ENCODE assay signal across 18 cellular contexts in the genomic region with DNA sequence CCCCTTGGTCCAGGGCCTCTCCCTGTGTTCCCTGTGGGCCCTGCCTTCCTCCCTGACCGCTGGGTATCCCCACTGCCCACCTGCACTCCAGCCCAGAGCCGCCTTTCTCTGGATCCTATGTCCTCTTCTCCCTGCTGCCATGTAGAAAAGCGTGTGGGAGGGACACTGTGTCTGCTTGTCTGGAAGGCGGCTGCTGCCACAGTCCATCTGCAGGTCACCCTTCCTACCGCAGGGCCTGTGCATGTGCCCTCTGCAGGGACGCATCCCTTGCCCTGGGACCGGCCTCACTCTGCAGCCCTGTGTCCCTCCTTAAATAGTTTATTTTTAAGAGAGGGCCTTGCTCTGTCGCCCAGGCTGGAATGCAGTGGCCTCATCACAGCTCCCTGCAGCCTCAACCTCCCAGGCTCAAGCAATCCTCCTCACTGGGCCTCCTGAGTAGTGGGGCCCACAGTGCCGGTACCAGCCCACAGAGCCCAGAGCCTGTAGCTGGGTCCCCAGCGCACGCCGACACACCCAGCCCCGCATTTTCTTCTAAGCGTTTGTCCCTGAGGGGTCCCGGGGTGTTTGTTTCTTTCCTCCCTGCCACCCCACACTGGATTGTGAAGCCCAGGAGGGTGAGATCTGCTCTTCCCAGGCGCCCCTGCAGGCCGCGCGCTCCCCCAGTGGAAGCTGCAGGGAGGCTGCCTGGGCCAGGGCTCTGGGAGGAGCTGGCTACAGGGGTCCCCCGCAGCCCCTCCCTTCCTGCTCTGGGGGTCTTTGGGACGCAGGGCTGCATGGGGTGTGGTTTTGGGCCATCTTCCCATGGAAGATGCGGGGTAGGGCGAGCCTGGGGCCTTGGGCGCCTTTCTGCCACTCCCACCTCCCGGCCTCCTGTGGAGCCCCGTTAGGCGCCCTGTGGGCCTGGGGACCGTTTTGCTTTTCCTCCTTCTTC. TPM values are rescaled to one million over a fixed set of nuclear protein-coding genes. Genes with fewer than 3 reads are reported as not detected.
DNase-seq lines count a peak whose midpoint lies in the region; ATAC-seq, FAIRE-seq and TF ChIP-seq lines count a peak whose summit lies in the region.
"Had no signal": no experiment of that assay in that cellular context is flagged by ENCODE, and none has a peak within 500 bp of the region (broad histone marks: within the 10 kb centered on the region; RNA-seq: fewer than 3 reads in every experiment).

No MANE protein-coding gene starts in this region.

- 74% methylated on average over 20 of the region's 28 CpGs; no CpG with 5 or more reads in 1 of the 2 experiments for WGBS in H1 (ENCODE audit: extremely low coverage in 1 of 2, insufficient coverage in 1 of 2, insufficient read length in 1 of 2, insufficient replicate concordance in 2 of 2, low coverage in 1 of 2, low lambda C conversion rate in 2 of 2, missing lambda C conversion rate in 1 of 2), 2 experiments

- H2AFZ ChIP-seq in H1 (ENCODE audit: low read length), result no peak overlapping the region
- H2AFZ ChIP-seq: parathyroid adenoma had no signal

- no peak for TF ChIP-seq POLR2A in H1 (IDR thresholded peaks at IDR 0.05; ENCODE audit: control extremely low read depth in 1 of 2, low read depth in 2 of 2, low read length in 2 of 2)
- TF ChIP-seq POLR2A in gastrocnemius medialis (IDR thresholded peaks at IDR 0.05), result no peak

- H3K27ac ChIP-seq in H1 (ENCODE audit: low read depth, low read length) (no peak overlapping the region), gastrocnemius medialis (peak overlapping the region in 3 of 4 donors; percentile 47 to 64 (median 51))
- H3K27ac ChIP-seq: left lung, parathyroid adenoma, Peyer's patch, upper lobe of left lung had no signal

- H3K27ac Mint-ChIP-seq in activated CD4-positive, alpha-beta T cell treated with anti-CD3 and anti-CD28 coated beads, Interleukin-2, amount 10 ng/mL, durations not matched to agents 24 days and 14 days, result no peak overlapping the region
- H3K27ac Mint-ChIP-seq: activated T-helper 2 cell treated with anti-CD3 and anti-CD28 coated beads, Interferon-gamma antibody, Interleukin-2, Interleukin-4, amounts not matched to agents 10 μg/mL and 5 μg/mL and 100 μg/mL, durations not matched to agents 14 hours and 24 hours and 36 hours had no signal

- H3K9ac ChIP-seq in H1 (replicated peaks in 1 of 4; ENCODE audit: extremely low read depth in 1 of 4, low read depth in 3 of 4, low read length in 3 of 4), result no peak overlapping the region
- H3K9ac ChIP-seq: parathyroid adenoma had no signal

- no peaks in the 10 kb centered on the region for H3K36me3 Mint-ChIP-seq in activated CD4-positive, alpha-beta T cell treated with anti-CD3 and anti-CD28 coated beads, Interleukin-2, amount 10 ng/mL, durations not matched to agents 24 days and 14 days (ENCODE audit: low read depth)

- FAIRE-seq in H1 (lab: Jason Lieb, UNC), result no peak

- TF ChIP-seq RAD21 in H1 (IDR thresholded peaks at IDR 0.05 in 1 of 2, conservative IDR thresholded peaks at IDR 0.05 in 1 of 2; ENCODE audit: low read depth in 2 of 2, low read length in 2 of 2), result no peak

- no peak overlapping the region for H2BK120ac ChIP-seq in H1 (replicated peaks; ENCODE audit: low read depth, low read length)

- H2AK5ac ChIP-seq in H1 (ENCODE audit: low read depth, low read length), result no peak overlapping the region

- TF ChIP-seq CTCF in H1 (IDR thresholded peaks at IDR 0.05; ENCODE audit: control extremely low read depth in 1 of 3, insufficient read depth in 1 of 3, low read depth in 1 of 3, low read length in 3 of 3), result no peak
- TF ChIP-seq CTCF in gastrocnemius medialis (IDR thresholded peaks at IDR 0.05 in 4 of 5, conservative IDR thresholded peaks at IDR 0.05 in 1 of 5), result no peak

- H2BK12ac ChIP-seq in H1 (ENCODE audit: low read depth, low read length), result no peak overlapping the region

- no peak overlapping the region for H2BK5ac ChIP-seq in H1 (ENCODE audit: low read depth, low read length)

- TF ChIP-seq EP300 in H1 (IDR thresholded peaks at IDR 0.05; ENCODE audit: borderline replicate concordance in 1 of 2, low read depth in 2 of 2, low read length in 2 of 2), result no peak

- H3K27me3 ChIP-seq in H7 (ENCODE audit: control insufficient read depth, insufficient read depth, low read length) (peaks cover 17% of the 10 kb centered on the region), H1 (replicated peaks in 1 of 4; ENCODE audit: control insufficient read depth in 3 of 4, extremely low read depth in 1 of 4, insufficient read depth in 3 of 4, low read length in 3 of 4) (peaks cover 7 to 26% (median 24%) of the 10 kb centered on the region in 4 experiments), gastrocnemius medialis (peaks cover 13 to 36% (median 25%) of the 10 kb centered on the region in 3 donors)
- H3K27me3 ChIP-seq: Peyer's patch had no signal

- H3K4ac ChIP-seq in H1 (replicated peaks; ENCODE audit: insufficient read length, low read depth, low read length), result no peak overlapping the region

- H3K79me1 ChIP-seq in H1 (ENCODE audit: low read depth, low read length), result no peaks in the 10 kb centered on the region

- no peaks in the 10 kb centered on the region for H3K79me2 ChIP-seq in H1 (ENCODE audit: control insufficient read depth in 1 of 2, insufficient read depth in 2 of 2, low read length in 2 of 2)
- H3K79me2 ChIP-seq: parathyroid adenoma had no signal

- no peak overlapping the region for H4K5ac ChIP-seq in H1 (ENCODE audit: insufficient read length, low read depth, low read length)

- intact Hi-C loops in activated CD4-positive, alpha-beta T cell treated with anti-CD3 and anti-CD28 coated beads, Interleukin-2, amount 10 ng/mL, durations not matched to agents 24 days and 14 days (cut with micrococcal nuclease), result loop anchor here (10.0 kb wide), 1 partner anchor 129 kb away; no protein-coding TSS in a partner anchor
- intact Hi-C loops in gastrocnemius medialis (cut with DNase I; ENCODE audit: low total_unique reads), result no loop called here

- H3K9me3 Mint-ChIP-seq in activated CD4-positive, alpha-beta T cell treated with anti-CD3 and anti-CD28 coated beads, Interleukin-2, amount 10 ng/mL, durations not matched to agents 24 days and 14 days, result no peaks in the 10 kb centered on the region
- H3K9me3 Mint-ChIP-seq: activated T-helper 2 cell treated with anti-CD3 and anti-CD28 coated beads, Interferon-gamma antibody, Interleukin-2, Interleukin-4, amounts not matched to agents 10 μg/mL and 5 μg/mL and 100 μg/mL, durations not matched to agents 14 hours and 24 hours and 36 hours had no signal

- POLR2A ChIA-PET in H1 (lab: Charles Lee; ENCODE audit: partially characterized antibody), result interaction anchor here (0.8 to 1.4 kb wide), 4 partner anchors 12 to 15 kb away, joined by 3 to 5 read pairs (median 3); a partner anchor contains a TSS

- peak overlapping the region; percentile 21 to 34; a peak in 2 of 4 replicates for H3K4me2 ChIP-seq in H1 (ENCODE audit: insufficient read depth in 1 of 2, low read depth in 2 of 2, low read length in 2 of 2)

- no peak overlapping the region for H2BK20ac ChIP-seq in H1 (ENCODE audit: low read length)

- no peak overlapping the region for H3K4me3 Mint-ChIP-seq in activated CD4-positive, alpha-beta T cell treated with anti-CD3 and anti-CD28 coated beads, Interleukin-2, amount 10 ng/mL, durations not matched to agents 24 days and 14 days

- H4K91ac ChIP-seq in H1 (replicated peaks; ENCODE audit: insufficient read length, low read length), result no peak overlapping the region

- H3K4me1 Mint-ChIP-seq in activated CD4-positive, alpha-beta T cell treated with anti-CD3 and anti-CD28 coated beads, Interleukin-2, amount 10 ng/mL, durations not matched to agents 24 days and 14 days, result peaks cover 3% of the 10 kb centered on the region

- H3K36me3 ChIP-seq in H7 (replicated peaks; ENCODE audit: control insufficient read depth, insufficient read depth, low read length) (no peaks in the 10 kb centered on the region), H1 (ENCODE audit: control insufficient read depth in 2 of 4, insufficient read depth in 4 of 4, low read length in 3 of 4) (no peaks in the 10 kb centered on the region), gastrocnemius medialis (no peaks in the 10 kb centered on the region)
- H3K36me3 ChIP-seq: left lung, Peyer's patch, upper lobe of left lung had no signal

- H3K9me3 ChIP-seq in H1 (ENCODE audit: insufficient read depth in 2 of 2, low read depth in 1 of 2, low read length in 1 of 2) (peaks cover 0 to 8% of the 10 kb centered on the region in 2 experiments; a peak in 1 of 4 replicates), gastrocnemius medialis (no peaks in the 10 kb centered on the region)
- H3K9me3 ChIP-seq: left lung, Peyer's patch, upper lobe of left lung had no signal

- ATAC-seq in gastrocnemius medialis, result peak in 1 of 2 donors; percentile 39
- ATAC-seq in GM19395 (IDR thresholded peaks at IDR 0.05; ENCODE audit: unreplicated experiment), result no peak
- ATAC-seq in HG02678 (IDR thresholded peaks at IDR 0.05; ENCODE audit: unreplicated experiment), result no peak
- ATAC-seq: left lung had no signal

- peaks cover 0 to 9% of the 10 kb centered on the region in 2 experiments for H4K20me1 ChIP-seq in H1 (replicated peaks in 1 of 2; ENCODE audit: control insufficient read depth in 1 of 2, insufficient read depth in 2 of 2, low read length in 2 of 2)

- H3K23me2 ChIP-seq in H1 (ENCODE audit: low read depth, low read length), result peaks cover 7% of the 10 kb centered on the region; the same call in 1 of the 2 replicates

- CTCF ChIA-PET in H1 (lab: Charles Lee; ENCODE audit: partially characterized antibody), result interaction anchor here (0.6 to 2.6 kb wide), 4 partner anchors 11 to 171 kb away, joined by 3 to 10 read pairs (median 6); a partner anchor contains a TSS

- in situ Hi-C loops in gastrocnemius medialis (cut with MboI; ENCODE audit: low sequenced_read_pairs in 4 of 4), result no loop called here

- H3K23ac ChIP-seq in H1 (ENCODE audit: insufficient read length), result no peak overlapping the region

- no peak overlapping the region for H3K18ac ChIP-seq in H1 (ENCODE audit: extremely low read depth, low read length)

- H3K4me1 ChIP-seq in H1 (replicated peaks in 1 of 4; ENCODE audit: control insufficient read depth in 3 of 4, insufficient read depth in 4 of 4, low read length in 3 of 4), result peaks cover under 1 to 6% (median 3%) of the 10 kb centered on the region in 4 experiments; a peak in 6 of 7 replicates
- H3K4me1 ChIP-seq in gastrocnemius medialis, result peaks cover 0 to 10% of the 10 kb centered on the region in 2 donors
- H3K4me1 ChIP-seq: parathyroid adenoma had no signal

- H3K56ac ChIP-seq in H1 (replicated peaks; ENCODE audit: insufficient read length, low read depth, low read length), result no peak overlapping the region

- H3K14ac ChIP-seq in H1 (ENCODE audit: insufficient read length), result no peak overlapping the region

- no peak overlapping the region for H2BK15ac ChIP-seq in H1 (ENCODE audit: low read length)

- H3K4me3 ChIP-seq in H7 (ENCODE audit: insufficient read depth, low read depth, low read length) (no peak overlapping the region), H1 (ENCODE audit: extremely low read depth in 1 of 4, insufficient read depth in 2 of 4, low read depth in 3 of 4, low read length in 4 of 4) (0 out of 8 replicates have a peak overlapping the region, but pooled peaks of 1 of the 4 experiments have one; percentile 19), gastrocnemius medialis (no peak overlapping the region)
- H3K4me3 ChIP-seq: left lung, Peyer's patch, upper lobe of left lung had no signal

- H4K8ac ChIP-seq in H1 (ENCODE audit: extremely low read depth, insufficient read depth, low read length), result peak overlapping the region; percentile 35; the same call in 1 of the 2 replicates

- DNase-seq in activated CD4-positive, alpha-beta T cell treated with anti-CD3 and anti-CD28 coated beads, Interleukin-2, amount 10 ng/mL, durations not matched to agents 24 days and 14 days, result peak; percentile 55
- DNase-seq in activated CD4-positive, alpha-beta T cell treated with anti-CD3 and anti-CD28 coated beads, Interleukin-2, amount 50 U/mL, for 48 hours, result no peak
- peak; percentile 66 for DNase-seq in H7
- DNase-seq in H1 (ENCODE audit: low read depth in 1 of 2, low spot score in 2 of 2), result peak in 1 of 2 experiments; percentile 49
- DNase-seq in gastrocnemius medialis, result no peak
- no peak for DNase-seq in hypothalamus (lab: John Stamatoyannopoulos, UW)
- DNase-seq: amniotic stem cell; NCI-H2029; NCI-H524; stimulated activated naive CD4-positive, alpha-beta T cell; SW 1271 had no signal

- peaks cover 16% of the 10 kb centered on the region for H3K27me3 Mint-ChIP-seq in activated CD4-positive, alpha-beta T cell treated with anti-CD3 and anti-CD28 coated beads, Interleukin-2, amount 10 ng/mL, durations not matched to agents 24 days and 14 days

RNA-seq across cellular contexts. Expression of a gene that starts 12.8 kb away (rescaled TPM):
- 7.3 and 7.7 TPM in 2 replicates for total RNA-seq in activated CD4-positive, alpha-beta T cell treated with anti-CD3 and anti-CD28 coated beads, Interleukin-2, amount 10 ng/mL, durations not matched to agents 24 days and 14 days
- 4.1 and 5.2 TPM in 2 replicates for total RNA-seq in H7 (2014; rRNA removed; shearing (Covaris generic))
- 10.8 and 11.5 TPM in 2 replicates for total RNA-seq in H1 (2021; fragmentation: NEBNext Ultra II Directional; extraction: Animal tissue kit (Norgen Biotek cat#: 25700))
- polyA plus RNA-seq in H1 (2011; rRNA removed), result 10.8 and 13.3 TPM in 2 replicates
- 10.6 TPM for polyA plus RNA-seq in H1 (2011; cell fraction: cytosol; rRNA removed)
- polyA plus RNA-seq in H1 (2011; cell fraction: nucleus; rRNA removed), result 22.6 TPM
- 10.1 to 16.0 TPM (median 14.1 TPM) in 4 replicates for polyA plus RNA-seq in H1 (2012, experiment 1 of 2)
- polyA plus RNA-seq in H1 (2012, experiment 2 of 2), result 9.8 TPM
- polyA plus RNA-seq in H1 (2013, experiment 1 of 2), result 4.8 TPM
- 5.0 TPM for polyA plus RNA-seq in H1 (2013, experiment 2 of 2)
- 28.5 and 40.4 TPM in 2 replicates for polyA minus RNA-seq in H1 (2011; rRNA and poly(A)+ RNA removed)
- polyA minus RNA-seq in H1 (2011; cell fraction: cytosol; rRNA and poly(A)+ RNA removed), result 7.3 TPM
- polyA minus RNA-seq in H1 (2011; cell fraction: nucleus; rRNA and poly(A)+ RNA removed), result 7.3 TPM
- total RNA-seq in gastrocnemius medialis, result 1 to 10 TPM; 1.5 to 3.2 (median 1.8) TPM

RNA-seq across cellular contexts. Expression of a gene that starts 37.5 kb away (rescaled TPM):
- total RNA-seq in activated CD4-positive, alpha-beta T cell treated with anti-CD3 and anti-CD28 coated beads, Interleukin-2, amount 10 ng/mL, durations not matched to agents 24 days and 14 days, result 51.1 and 57.4 TPM in 2 replicates
- 61.2 and 70.4 TPM in 2 replicates for total RNA-seq in H7 (2014; rRNA removed; shearing (Covaris generic))
- 57.5 and 61.4 TPM in 2 replicates for total RNA-seq in H1 (2021; fragmentation: NEBNext Ultra II Directional; extraction: Animal tissue kit (Norgen Biotek cat#: 25700))
- polyA plus RNA-seq in H1 (2011; rRNA removed), result 41.8 and 61.5 TPM in 2 replicates
- 32.4 TPM for polyA plus RNA-seq in H1 (2011; cell fraction: cytosol; rRNA removed)
- polyA plus RNA-seq in H1 (2011; cell fraction: nucleus; rRNA removed), result 61.6 TPM
- 37.7 to 59.0 TPM (median 56.1 TPM) in 4 replicates for polyA plus RNA-seq in H1 (2012, experiment 1 of 2)
- polyA plus RNA-seq in H1 (2012, experiment 2 of 2), result 51.4 TPM
- polyA plus RNA-seq in H1 (2013, experiment 1 of 2), result 41.7 TPM
- polyA plus RNA-seq in H1 (2013, experiment 2 of 2), result 37.8 TPM
- polyA minus RNA-seq in H1 (2011; rRNA and poly(A)+ RNA removed), result 11.5 and 14.7 TPM in 2 replicates
- 34.5 TPM for polyA minus RNA-seq in H1 (2011; cell fraction: cytosol; rRNA and poly(A)+ RNA removed)
- 50.5 TPM for polyA minus RNA-seq in H1 (2011; cell fraction: nucleus; rRNA and poly(A)+ RNA removed)
- total RNA-seq in gastrocnemius medialis, result 10 to 100 TPM in 3 of 4 donors, 1 to 10 TPM in 1; 8.1 to 21.1 (median 15.9) TPM

Comparison
In these comparisons a context has a peak if more than half of its experiments do, and no peak if none do; other contexts are left out.
1. DNase-seq: peak in activated CD4-positive, alpha-beta T cell treated with anti-CD3 and anti-CD28 coated beads, Interleukin-2, amount 10 ng/mL, durations not matched to agents 24 days and 14 days (single experiment) and H7 (single experiment); none in activated CD4-positive, alpha-beta T cell treated with anti-CD3 and anti-CD28 coated beads, Interleukin-2, amount 50 U/mL, for 48 hours (0 of 2), gastrocnemius medialis (0 of 2) and hypothalamus (0 of 51).